8 cellular contexts compared by ENCODE assay signal in genomic region chrX:154750301-154751120, GRCh38. TPM values are rescaled to one million over a fixed set of nuclear protein-coding genes. Genes with fewer than 3 reads are reported as not detected.
A peak's percentile ranks its signal among the peaks of the same experiment; 100 is the strongest.
DNase-seq lines count a peak whose midpoint lies in the region; ATAC-seq, FAIRE-seq and TF ChIP-seq lines count a peak whose summit lies in the region.

TSS of gene GAB3 (minus strand) at chrX:154751077. CDS start at chrX:154751025, 52 bp downstream.

- no peaks in the 10 kb centered on the region for H3K9me3 ChIP-seq in keratinocyte (ENCODE audit: control insufficient read depth, low read depth, low read length)

- peak within 1 kb of the TSS; percentile 73 for H3K4me2 ChIP-seq in keratinocyte (ENCODE audit: control insufficient read depth, extremely low read depth, insufficient read depth, low read depth, low read length)

- H3K36me3 ChIP-seq in brain microvascular endothelial cell (replicated peaks) (no peaks in the 10 kb centered on the region), keratinocyte (ENCODE audit: control insufficient read depth in 2 of 2, extremely low read depth in 1 of 2, insufficient read depth in 2 of 2, low read length in 2 of 2) (no peaks in the 10 kb centered on the region)

- in situ Hi-C loops in brain microvascular endothelial cell (cut with HindIII; ENCODE audit: low pct_ligation_motif_present, low sequenced_read_pairs), result no loop called here

- H3K9me1 ChIP-seq in keratinocyte (ENCODE audit: control insufficient read depth, extremely low read depth, insufficient read depth, low read length), result no peaks in the 10 kb centered on the region

- no peaks in the 10 kb centered on the region for H3K79me2 ChIP-seq in keratinocyte (ENCODE audit: control insufficient read depth, insufficient read depth, low read length)

- no peak within 1 kb of the TSS for H3K27ac ChIP-seq in brain microvascular endothelial cell
- no peak within 1 kb of the TSS for H3K27ac ChIP-seq in keratinocyte (ENCODE audit: control insufficient read depth, insufficient read depth, low read length)

- ATAC-seq in HG03159 (IDR thresholded peaks at IDR 0.05; ENCODE audit: unreplicated experiment) (peak; percentile 42), SK-N-SH treated with all-trans-retinoic acid at 6 μM for 48 hours (peak; percentile 79)

- H4K20me1 ChIP-seq in keratinocyte (ENCODE audit: control insufficient read depth, extremely low read depth, insufficient read depth, low read length), result no peaks in the 10 kb centered on the region

- dilution Hi-C loops in keratinocyte (cut with MboI; ENCODE audit: extremely low pct_ligation_motif_present, low sequenced_read_pairs), result no loop called here

- H3K27me3 ChIP-seq in brain microvascular endothelial cell (replicated peaks) (no peaks in the 10 kb centered on the region), keratinocyte (ENCODE audit: control insufficient read depth, extremely low read depth, insufficient read depth, low read length) (peaks cover 21% of the 10 kb centered on the region)

- FAIRE-seq in keratinocyte (lab: Jason Lieb, UNC), result no peak

- TF ChIP-seq CTCF in brain microvascular endothelial cell (IDR thresholded peaks at IDR 0.05; ENCODE audit: low read depth, low read length, missing control alignments) (no peak), keratinocyte (optimal IDR thresholded peaks at IDR 0.05 in 1 of 3, IDR thresholded peaks at IDR 0.05 in 1 of 3, conservative IDR thresholded peaks at IDR 0.05 in 1 of 3; ENCODE audit: extremely low read depth in 1 of 3, insufficient read depth in 2 of 3, low read length in 3 of 3) (no peak)

- peaks cover 3% of the 10 kb centered on the region for H3K4me1 ChIP-seq in keratinocyte (ENCODE audit: control insufficient read depth, extremely low read depth, insufficient read depth, low read length)

- peak within 1 kb of the TSS; percentile 4 for H3K9ac ChIP-seq in keratinocyte (ENCODE audit: control insufficient read depth, extremely low read depth, insufficient read depth, low read length)

- DNase-seq in activated CD4-positive, alpha-beta T cell treated with anti-CD3 and anti-CD28 coated beads for 4 hours, result peak; percentile 18 to 35
- DNase-seq in activated CD4-positive, alpha-beta T cell treated with anti-CD3 and anti-CD28 coated beads, Interleukin-2, amount 50 U/mL, for 1 hour, result no peak
- DNase-seq in brain microvascular endothelial cell, result no peak
- no peak for DNase-seq in keratinocyte (ENCODE audit: low read depth, low spot score)
- peak; percentile 19 for DNase-seq in stimulated activated CD4-positive, alpha-beta T cell treated with anti-CD3 and anti-CD28 coated beads, Interleukin-4, amount 100 ng/mL, for 24 hours
- DNase-seq in SHP77 (lab: John Stamatoyannopoulos, UW), result no peak

- peak within 1 kb of the TSS; percentile 34 for H2AFZ ChIP-seq in keratinocyte (ENCODE audit: control insufficient read depth, low read length)

- peak within 1 kb of the TSS; percentile 56 for H3K4me3 ChIP-seq in brain microvascular endothelial cell (ENCODE audit: low read depth, low read length)
- H3K4me3 ChIP-seq in keratinocyte (ENCODE audit: control insufficient read depth in 2 of 3, extremely low read depth in 1 of 3, insufficient read depth in 2 of 3, low read depth in 1 of 3, low read length in 3 of 3), result peak within 1 kb of the TSS in 1 of 3 experiments; percentile 28

TF ChIP-seq in SK-N-SH treated with all-trans-retinoic acid at 6 μM for 48 hours, 23 proteins besides CTCF, POLR2A, EP300 and RAD21:
- TF ChIP-seq GLIS3 (CRISPR knock-in tag; IDR thresholded peaks at IDR 0.05) (no peak), ISL1 (CRISPR knock-in tag; IDR thresholded peaks at IDR 0.05) (no peak), CREB5 (CRISPR knock-in tag; IDR thresholded peaks at IDR 0.05; ENCODE audit: low read depth) (no peak), CSDC2 (CRISPR knock-in tag; IDR thresholded peaks at IDR 0.05) (no peak), ZNF70 (CRISPR knock-in tag; IDR thresholded peaks at IDR 0.05) (no peak)
TF ChIP-seq in SK-N-SH treated with all-trans-retinoic acid at 6 μM for 48 hours: peak in this region for 0.

RNA-seq across cellular contexts. Expression of gene GAB3, which starts in this region (rescaled TPM):
- 0.10 to 0.33 TPM (median 0.18 TPM) in 3 replicates for polyA plus RNA-seq in keratinocyte
- polyA plus RNA-seq in keratinocyte (2011; ENCODE audit: low read depth), result not detected
- polyA plus RNA-seq in keratinocyte (2011; cell fraction: cytosol; rRNA removed), result 0.19 TPM in 2 replicates
- polyA plus RNA-seq in keratinocyte (2011; cell fraction: nucleus; rRNA removed), result 0.87 and 1.3 TPM in 2 replicates
- polyA plus RNA-seq in keratinocyte (2012; ENCODE audit: low replicate concordance), result 0.16 TPM in 1 of 2 replicates, not detected in the other
- 0.10 to 0.62 TPM (median 0.16 TPM) in 3 replicates for polyA minus RNA-seq in keratinocyte
- not detected for polyA minus RNA-seq in keratinocyte (2011; cell fraction: cytosol; rRNA and poly(A)+ RNA removed)
- 0.11 and 1.5 TPM in 2 replicates for polyA minus RNA-seq in keratinocyte (2011; cell fraction: nucleus; rRNA and poly(A)+ RNA removed)

Comparison
In these comparisons a context has a peak if more than half of its experiments do, and no peak if none do; other contexts are left out.
1. DNase-seq: peak in activated CD4-positive, alpha-beta T cell treated with anti-CD3 and anti-CD28 coated beads for 4 hours (2 of 2) and stimulated activated CD4-positive, alpha-beta T cell treated with anti-CD3 and anti-CD28 coated beads, Interleukin-4, amount 100 ng/mL, for 24 hours (single experiment); none in activated CD4-positive, alpha-beta T cell treated with anti-CD3 and anti-CD28 coated beads, Interleukin-2, amount 50 U/mL, for 1 hour (single experiment), brain microvascular endothelial cell (single experiment), keratinocyte (single experiment) and SHP77 (0 of 2).